10 cellular contexts compared by ENCODE assay signal in genomic region chr10:15262036-15262713, GRCh38.
DNase-seq lines count a peak whose midpoint lies in the region; ATAC-seq and TF ChIP-seq lines count a peak whose summit lies in the region.
"Had no signal": no experiment of that assay in that cellular context is flagged by ENCODE, and none has a peak within 500 bp of the region (broad histone marks: within the 10 kb centered on the region; RNA-seq: fewer than 3 reads in every experiment).

No MANE protein-coding gene starts in this region.

- H3K4me3 ChIP-seq in Panc1 (ENCODE audit: low read depth in 2 of 2, low read length in 2 of 2): no peak overlapping the region
- no peak overlapping the region for H3K4me3 ChIP-seq in retinal pigment epithelial cell (ENCODE audit: low read length)

- H3K4me1 Mint-ChIP-seq in glutamatergic neuron (ENCODE audit: low read depth, unreplicated experiment): peaks cover 12% of the 10 kb centered on the region

- H3K4me3 Mint-ChIP-seq in glutamatergic neuron (ENCODE audit: unreplicated experiment): no peak overlapping the region
- H3K4me3 Mint-ChIP-seq: activated naive CD8-positive, alpha-beta T cell had no signal

- BruUV-seq in Panc1 (replicated peaks; lab: Mats Ljungman, UMichigan): no TSS peak

- ATAC-seq in Panc1 (peak; percentile 51; the same call in 1 of the 2 replicates), HG02642 (IDR thresholded peaks at IDR 0.05; ENCODE audit: poor library complexity, unreplicated experiment) (no peak)

- peaks cover 4% of the 10 kb centered on the region for H3K36me3 Mint-ChIP-seq in glutamatergic neuron (ENCODE audit: unreplicated experiment)
- H3K36me3 Mint-ChIP-seq: activated naive CD8-positive, alpha-beta T cell had no signal

- peaks cover 3% of the 10 kb centered on the region for H3K9me3 Mint-ChIP-seq in glutamatergic neuron (ENCODE audit: unreplicated experiment)

- in situ Hi-C loops in Panc1 (cut with HindIII; ENCODE audit: low pct_unique_long_range_greater_than_20kb, low sequenced_read_pairs): no loop called here

- POLR2A ChIA-PET in Panc1 (lab: Charles Lee): interaction anchor here (0.5 kb wide), 1 partner anchor 284 kb away, joined by 4 read pairs; no protein-coding TSS in a partner anchor

- H3K9me3 ChIP-seq in Panc1 (ENCODE audit: control insufficient read depth, insufficient read depth, low read depth, low read length): no peaks in the 10 kb centered on the region

- DNase-seq in Panc1 (ENCODE audit: low read depth, low spot score): no peak
- DNase-seq in glutamatergic neuron: no peak
- DNase-seq in retinal pigment epithelial cell (ENCODE audit: low read depth): no peak
- DNase-seq in HCEC 1CT: no peak
- no peak for DNase-seq in NCI-H1105 (lab: John Stamatoyannopoulos, UW)
- DNase-seq in activated naive CD4-positive, alpha-beta T cell treated with Interleukin-2 at 50 U/mL for 16 hours: no peak
- DNase-seq: stimulated activated naive CD4-positive, alpha-beta T cell treated with Interleukin-2 at 50 U/mL for 16 hours had no signal

- no peaks in the 10 kb centered on the region for H3K27me3 ChIP-seq in Panc1 (ENCODE audit: control insufficient read depth, insufficient read depth, low read length)

- TF ChIP-seq CTCF in GM12873 (IDR thresholded peaks at IDR 0.05; ENCODE audit: insufficient read depth, low read depth, low read length, missing control alignments): peak; percentile 34
- peak; percentile 32 for TF ChIP-seq CTCF in Panc1 (IDR thresholded peaks at IDR 0.05)
- peak; percentile 20 for TF ChIP-seq CTCF in glutamatergic neuron (IDR thresholded peaks at IDR 0.05; ENCODE audit: partially characterized antibody, unreplicated experiment)
- TF ChIP-seq CTCF in retinal pigment epithelial cell (conservative IDR thresholded peaks at IDR 0.05; ENCODE audit: low read depth, low read length): peak; percentile 58

- CTCF ChIA-PET in Panc1 (lab: Charles Lee): interaction anchor here (0.6 kb wide), 1 partner anchor 29 kb away, joined by 8 read pairs; no protein-coding TSS in a partner anchor

- no peak overlapping the region for H3K27ac Mint-ChIP-seq in glutamatergic neuron (ENCODE audit: unreplicated experiment)
- H3K27ac Mint-ChIP-seq: activated naive CD8-positive, alpha-beta T cell had no signal

- intact Hi-C loops in Panc1 (cut with micrococcal nuclease; ENCODE audit: unreplicated experiment): no loop called here

- peaks cover 7% of the 10 kb centered on the region for H3K27me3 Mint-ChIP-seq in glutamatergic neuron (ENCODE audit: unreplicated experiment)
- H3K27me3 Mint-ChIP-seq: activated naive CD8-positive, alpha-beta T cell had no signal

- H3K27ac ChIP-seq in Panc1 (ENCODE audit: low read length): no peak overlapping the region

- no peaks in the 10 kb centered on the region for H3K36me3 ChIP-seq in Panc1 (ENCODE audit: control insufficient read depth, insufficient read depth, low read length)

- no peaks in the 10 kb centered on the region for H3K4me1 ChIP-seq in Panc1 (ENCODE audit: control insufficient read depth, insufficient read depth, low read length)
